ENCODE assay signal across 1 cellular context in the genomic region with DNA sequence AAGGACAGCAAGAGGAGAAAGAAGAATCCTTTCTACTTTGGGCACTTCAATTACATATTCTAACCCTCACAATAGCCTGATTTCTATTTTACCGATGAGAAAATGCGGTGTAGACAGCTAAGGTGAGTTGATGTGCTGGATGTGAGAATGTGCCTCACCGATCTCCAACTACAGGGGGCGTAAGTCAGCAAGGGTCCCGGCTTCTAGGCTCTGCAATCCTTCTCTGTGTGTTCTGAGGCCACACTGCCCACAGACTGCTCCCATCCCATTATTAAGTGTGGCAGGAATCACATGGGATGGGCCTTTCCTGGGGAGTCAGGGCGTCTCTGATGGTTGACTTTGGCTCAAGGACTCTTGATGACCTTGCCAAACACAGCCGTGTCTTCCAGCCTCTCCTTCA.
TF ChIP-seq lines count a peak whose summit lies in the region.

No MANE protein-coding gene starts in this region.

TF ChIP-seq in SK-N-SH, 30 proteins besides CTCF, POLR2A, EP300 and RAD21 (continued from another document):
- TF ChIP-seq, protein P1, sequence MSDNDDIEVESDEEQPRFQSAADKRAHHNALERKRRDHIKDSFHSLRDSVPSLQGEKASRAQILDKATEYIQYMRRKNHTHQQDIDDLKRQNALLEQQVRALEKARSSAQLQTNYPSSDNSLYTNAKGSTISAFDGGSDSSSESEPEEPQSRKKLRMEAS (IDR thresholded peaks at IDR 0.05; ENCODE audit: low read depth), result no peak
